9 cellular contexts compared by ENCODE assay signal in the genomic region with DNA sequence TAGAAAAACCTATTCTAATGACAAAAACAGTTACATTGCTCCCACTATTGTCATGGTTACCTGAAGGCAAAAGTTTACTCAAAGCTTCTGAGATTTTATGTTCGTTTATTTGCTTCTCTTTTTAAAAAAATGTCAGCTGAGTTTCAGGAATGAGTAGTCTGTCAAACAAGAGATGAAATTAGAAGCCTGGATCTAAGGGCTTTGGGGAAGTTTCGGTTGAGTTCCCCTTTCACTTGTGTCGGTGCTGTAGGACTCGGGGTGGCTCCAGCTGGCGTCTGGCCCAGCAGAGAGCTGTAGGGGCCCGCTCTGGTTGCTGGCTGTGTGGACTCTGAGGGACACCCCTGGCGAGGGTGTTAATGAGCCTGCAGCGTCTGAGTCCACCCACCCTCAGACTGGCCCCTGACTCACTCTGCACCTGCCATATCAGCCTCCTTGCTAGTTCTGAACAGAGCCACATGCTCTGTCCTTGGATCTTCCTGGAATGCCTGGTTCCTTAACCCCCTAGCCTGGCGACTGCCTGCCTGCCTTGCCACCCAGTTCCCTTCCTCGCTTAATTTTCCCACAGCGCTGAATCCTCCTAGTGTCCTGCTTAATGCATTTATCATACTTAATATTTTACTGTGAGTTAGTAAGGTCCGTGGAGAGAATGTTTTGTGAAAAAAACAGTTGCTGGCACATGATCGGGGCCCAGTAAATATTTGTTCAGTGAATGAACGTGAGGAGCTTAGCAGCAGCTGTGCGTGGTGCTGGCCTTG. TPM values are rescaled to one million over a fixed set of nuclear protein-coding genes. Genes with fewer than 3 reads are reported as not detected.
DNase-seq lines count a peak whose midpoint lies in the region; ATAC-seq, FAIRE-seq and TF ChIP-seq lines count a peak whose summit lies in the region.
"Had no signal": no experiment of that assay in that cellular context is flagged by ENCODE, and none has a peak within 500 bp of the region (broad histone marks: within the 10 kb centered on the region; RNA-seq: fewer than 3 reads in every experiment).

No MANE protein-coding gene starts in this region.

- H3K4me3 ChIP-seq in CD8-positive, alpha-beta T cell (ENCODE audit: low read depth, low read length), result peak overlapping the region; percentile 62
- peak overlapping the region in 11 of 12 donors; percentile 47 to 80 (median 68) for H3K4me3 ChIP-seq in heart left ventricle
- H3K4me3 ChIP-seq in ovary, result peak overlapping the region; percentile 69

- H3K27ac Mint-ChIP-seq in CD8-positive, alpha-beta T cell, result peak overlapping the region; percentile 96
- H3K27ac Mint-ChIP-seq in HFFc6, result peak overlapping the region; percentile 98
- H3K27ac Mint-ChIP-seq in activated naive CD4-positive, alpha-beta T cell treated with anti-CD3 and anti-CD28 coated beads, Interleukin-2, amount 50 U/mL, for 24 hours, result peak overlapping the region; percentile 98

- no peak for TF ChIP-seq POLR2A in heart left ventricle (IDR thresholded peaks at IDR 0.05)
- TF ChIP-seq POLR2A in ovary (IDR thresholded peaks at IDR 0.05), result no peak
- no peak for TF ChIP-seq POLR2A in H54 (IDR thresholded peaks at IDR 0.05; ENCODE audit: low read depth, low read length)

- peaks cover 4% of the 10 kb centered on the region for H3K36me3 ChIP-seq in CD8-positive, alpha-beta T cell (ENCODE audit: insufficient read depth, low read length)
- H3K36me3 ChIP-seq in heart left ventricle, result peaks cover 0 to 25% (median under 1%) of the 10 kb centered on the region in 9 donors
- no peaks in the 10 kb centered on the region for H3K36me3 ChIP-seq in ovary

- TF ChIP-seq CTCF in CD8-positive, alpha-beta T cell (IDR thresholded peaks at IDR 0.05), result no peak
- TF ChIP-seq CTCF in HFFc6 (IDR thresholded peaks at IDR 0.05) (no peak), heart left ventricle (IDR thresholded peaks at IDR 0.05) (no peak), ovary (IDR thresholded peaks at IDR 0.05) (no peak)

- intact Hi-C loops in CD8-positive, alpha-beta T cell (cut with DNase I, micrococcal nuclease), result loop anchor here (5.0 to 10.0 kb wide), 3 partner anchors 81 to 272 kb away; a partner anchor contains a TSS
- intact Hi-C loops in heart left ventricle (cut with DNase I) (loop anchor here in 3 of 10 donors (5.0 to 10.0 kb wide), 2 partner anchors 76 to 168 kb away; a partner anchor contains a TSS), ovary (cut with DNase I) (no loop called here)

- no peaks in the 10 kb centered on the region for H3K9me3 ChIP-seq in CD8-positive, alpha-beta T cell (ENCODE audit: low read length)
- H3K9me3 ChIP-seq in heart left ventricle, result no peaks in the 10 kb centered on the region
- no peaks in the 10 kb centered on the region for H3K9me3 ChIP-seq in ovary

- CTCF ChIA-PET in CD8-positive, alpha-beta T cell (lab: Charles Lee), result interaction anchor here (0.7 to 1.5 kb wide), 5 partner anchors 8 to 224 kb away, joined by 3 to 7 read pairs (median 3); no protein-coding TSS in a partner anchor

- WGBS in heart left ventricle, 4 donors, result 9 to 12% (median 10%) methylated on average over 14 to 15 of the region's 15 CpGs
- WGBS in ovary, 3 donors, result 10 to 14% (median 12%) methylated on average over 15 of the region's 15 CpGs

- peaks cover 44% of the 10 kb centered on the region for H3K4me1 ChIP-seq in CD8-positive, alpha-beta T cell (ENCODE audit: insufficient read depth, low read length)
- peaks cover 10 to 62% (median 45%) of the 10 kb centered on the region in 12 donors for H3K4me1 ChIP-seq in heart left ventricle
- H3K4me1 ChIP-seq in ovary (ENCODE audit: insufficient read depth), result peaks cover 10% of the 10 kb centered on the region

- peak; percentile 8 for ATAC-seq in CD8-positive, alpha-beta T cell
- ATAC-seq in heart left ventricle, result peak in 3 of 4 donors; percentile 14
- no peak for ATAC-seq in GM18909 (IDR thresholded peaks at IDR 0.05; ENCODE audit: poor library complexity, unreplicated experiment)

- peak overlapping the region; percentile 65 for H3K27ac ChIP-seq in CD8-positive, alpha-beta T cell (ENCODE audit: low read depth, low read length)
- H3K27ac ChIP-seq in heart left ventricle (peak overlapping the region; percentile 42 to 96 (median 80)), ovary (peak overlapping the region in 1 of 2 donors; percentile 38)

- peaks cover 18% of the 10 kb centered on the region for H3K36me3 Mint-ChIP-seq in CD8-positive, alpha-beta T cell
- peaks cover 16% of the 10 kb centered on the region for H3K36me3 Mint-ChIP-seq in HFFc6 (ENCODE audit: low read depth)
- H3K36me3 Mint-ChIP-seq in activated naive CD4-positive, alpha-beta T cell treated with anti-CD3 and anti-CD28 coated beads, Interleukin-2, amount 50 U/mL, for 24 hours, result peaks cover 4% of the 10 kb centered on the region

- no peaks in the 10 kb centered on the region for H3K9me3 Mint-ChIP-seq in CD8-positive, alpha-beta T cell
- no peaks in the 10 kb centered on the region for H3K9me3 Mint-ChIP-seq in HFFc6
- H3K9me3 Mint-ChIP-seq in activated naive CD4-positive, alpha-beta T cell treated with anti-CD3 and anti-CD28 coated beads, Interleukin-2, amount 50 U/mL, for 24 hours, result no peaks in the 10 kb centered on the region

- no peak for FAIRE-seq in H54 (lab: Jason Lieb, UNC)

- no peaks in the 10 kb centered on the region for H3K27me3 Mint-ChIP-seq in CD8-positive, alpha-beta T cell (ENCODE audit: low read depth)
- H3K27me3 Mint-ChIP-seq in HFFc6 (ENCODE audit: insufficient read depth), result peaks cover 12% of the 10 kb centered on the region
- no peaks in the 10 kb centered on the region for H3K27me3 Mint-ChIP-seq in activated naive CD4-positive, alpha-beta T cell treated with anti-CD3 and anti-CD28 coated beads, Interleukin-2, amount 50 U/mL, for 24 hours

- TF ChIP-seq EP300 in ovary (IDR thresholded peaks at IDR 0.05), result no peak

- peak in 2 of 7 experiments; percentile 18 to 32 for DNase-seq in CD8-positive, alpha-beta T cell
- DNase-seq in HFFc6 (peak; percentile 30), NOMO-1 treated with DMSO at 0.1 percent for 48 hours (lab: John Stamatoyannopoulos, UW; ENCODE audit: unreplicated experiment) (peak; percentile 86), heart left ventricle (peak in 4 of 5 donors; percentile 46 to 75 (median 56)), ovary (peak in 3 of 5 donors; percentile 31 to 64 (median 48)), H54 (ENCODE audit: insufficient read length, low spot score) (no peak)

- peak overlapping the region; percentile 95 for H3K4me3 Mint-ChIP-seq in CD8-positive, alpha-beta T cell
- peak overlapping the region; percentile 97 for H3K4me3 Mint-ChIP-seq in HFFc6
- peak overlapping the region; percentile 95 for H3K4me3 Mint-ChIP-seq in activated naive CD4-positive, alpha-beta T cell treated with anti-CD3 and anti-CD28 coated beads, Interleukin-2, amount 50 U/mL, for 24 hours

- H3K4me1 Mint-ChIP-seq in CD8-positive, alpha-beta T cell (ENCODE audit: low read depth), result peaks cover 55% of the 10 kb centered on the region
- H3K4me1 Mint-ChIP-seq in HFFc6 (ENCODE audit: low read depth), result peaks cover 42% of the 10 kb centered on the region
- peaks cover 55% of the 10 kb centered on the region for H3K4me1 Mint-ChIP-seq in activated naive CD4-positive, alpha-beta T cell treated with anti-CD3 and anti-CD28 coated beads, Interleukin-2, amount 50 U/mL, for 24 hours

- POLR2A ChIA-PET in CD8-positive, alpha-beta T cell (lab: Charles Lee), result interaction anchor here (0.6 to 2.5 kb wide), 6 partner anchors 31 to 375 kb away, joined by 3 to 10 read pairs (median 4); a partner anchor contains a TSS

- H3K27me3 ChIP-seq in CD8-positive, alpha-beta T cell (ENCODE audit: insufficient read depth, low read length), result no peaks in the 10 kb centered on the region
- H3K27me3 ChIP-seq in heart left ventricle, result no peaks in the 10 kb centered on the region
- no peaks in the 10 kb centered on the region for H3K27me3 ChIP-seq in ovary

RNA-seq across cellular contexts. Expression of a gene that starts 1.4 kb away (rescaled TPM):
- 10 to 100 TPM; 24.3 TPM for total RNA-seq in CD8-positive, alpha-beta T cell
- total RNA-seq in HFFc6 (2021; fragmentation: NEBNext Ultra II Directional; extraction: Animal tissue kit (Norgen Biotek cat#: 25700)), result 10 to 100 TPM; 52.0 to 65.8 (median 56.2) TPM
- total RNA-seq in heart left ventricle (10 to 100 TPM; 34.8 to 57.1 (median 46.1) TPM), ovary (10 to 100 TPM; 12.4 to 32.8 (median 26.5) TPM)
- polyA plus RNA-seq in heart left ventricle (10 to 100 TPM; 21.1 to 46.3 TPM), ovary (10 to 100 TPM; 11.1 to 12.3 TPM)

RNA-seq across cellular contexts. Expression of a gene that starts 31.2 kb away (rescaled TPM):
- 10 to 100 TPM; 18.7 to 19.4 TPM for total RNA-seq in CD8-positive, alpha-beta T cell
- total RNA-seq in HFFc6 (2021; fragmentation: NEBNext Ultra II Directional; extraction: Animal tissue kit (Norgen Biotek cat#: 25700)), result 100 to 1,000 TPM; 161 to 196 (median 169) TPM
- total RNA-seq in heart left ventricle (100 to 1,000 TPM in 1 of 9 donors, 10 to 100 TPM in 8; 65.0 to 122 (median 72.2) TPM), ovary (10 to 100 TPM; 51.5 to 78.0 (median 68.8) TPM)
- polyA plus RNA-seq in heart left ventricle (100 to 1,000 TPM in 1 of 2 donors, 10 to 100 TPM in 1; 44.4 to 179 TPM), ovary (10 to 100 TPM; 73.3 to 78.9 TPM)

RNA-seq across cellular contexts. Expression of a gene that starts 35.0 kb away (rescaled TPM):
- not detected for total RNA-seq in CD8-positive, alpha-beta T cell
- not detected for total RNA-seq in HFFc6 (2021; fragmentation: NEBNext Ultra II Directional; extraction: Animal tissue kit (Norgen Biotek cat#: 25700))
- total RNA-seq in heart left ventricle, result not detected
- under 1 TPM; 0.12 to 0.72 TPM for polyA plus RNA-seq in heart left ventricle
- total RNA-seq in ovary, result not detected
- polyA plus RNA-seq in ovary, result under 1 TPM in 1 of 2 donors, not detected in 1; 0.57 TPM
- total RNA-seq: NCI-H460 had no signal

RNA-seq across cellular contexts. Expression of a gene that starts 59.9 kb away (rescaled TPM):
- total RNA-seq in CD8-positive, alpha-beta T cell, result 10 to 100 TPM; 29.6 to 33.7 TPM
- 10 to 100 TPM; 17.2 to 21.7 (median 19.4) TPM for total RNA-seq in HFFc6 (2021; fragmentation: NEBNext Ultra II Directional; extraction: Animal tissue kit (Norgen Biotek cat#: 25700))
- total RNA-seq in heart left ventricle, result 10 to 100 TPM; 27.7 to 43.8 (median 37.5) TPM
- 10 to 100 TPM; 27.7 to 49.7 TPM for polyA plus RNA-seq in heart left ventricle
- total RNA-seq in ovary, result 10 to 100 TPM; 32.0 to 58.6 (median 47.0) TPM
- 10 to 100 TPM in 1 of 2 donors, 1 to 10 TPM in 1; 6.6 to 54.4 TPM for polyA plus RNA-seq in ovary

Comparison
In these comparisons a context has a peak if more than half of its experiments do, and no peak if none do; other contexts are left out.
1. intact Hi-C loops: an anchor here in CD8-positive, alpha-beta T cell (5.0 to 10.0 kb wide); none called in ovary.